In the genomic region with DNA sequence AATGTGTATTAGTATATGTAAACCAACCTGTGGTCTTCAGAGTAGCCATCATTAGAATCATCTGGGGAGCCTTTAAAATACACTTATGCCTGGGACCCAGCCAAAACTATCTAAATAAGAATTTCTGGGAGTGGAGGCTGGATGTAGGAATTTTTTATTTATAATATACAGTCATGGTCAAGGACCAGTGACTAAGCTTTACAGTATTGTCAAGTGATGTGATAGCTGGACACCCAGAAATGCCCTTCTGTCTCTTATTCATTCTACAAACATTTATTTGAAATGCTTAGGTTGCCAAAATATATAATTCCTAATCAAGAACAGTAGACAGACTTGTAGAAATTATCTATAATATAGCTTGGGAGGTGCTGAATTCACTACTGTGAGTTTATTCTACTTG, we compare ENCODE assay signal across 1 cellular context.
TF ChIP-seq lines count a peak whose summit lies in the region.

No MANE protein-coding gene starts in this region.

TF ChIP-seq in GM23338, 12 proteins besides CTCF, POLR2A, EP300 and RAD21 (continued from another document):
- TF ChIP-seq, protein P1, sequence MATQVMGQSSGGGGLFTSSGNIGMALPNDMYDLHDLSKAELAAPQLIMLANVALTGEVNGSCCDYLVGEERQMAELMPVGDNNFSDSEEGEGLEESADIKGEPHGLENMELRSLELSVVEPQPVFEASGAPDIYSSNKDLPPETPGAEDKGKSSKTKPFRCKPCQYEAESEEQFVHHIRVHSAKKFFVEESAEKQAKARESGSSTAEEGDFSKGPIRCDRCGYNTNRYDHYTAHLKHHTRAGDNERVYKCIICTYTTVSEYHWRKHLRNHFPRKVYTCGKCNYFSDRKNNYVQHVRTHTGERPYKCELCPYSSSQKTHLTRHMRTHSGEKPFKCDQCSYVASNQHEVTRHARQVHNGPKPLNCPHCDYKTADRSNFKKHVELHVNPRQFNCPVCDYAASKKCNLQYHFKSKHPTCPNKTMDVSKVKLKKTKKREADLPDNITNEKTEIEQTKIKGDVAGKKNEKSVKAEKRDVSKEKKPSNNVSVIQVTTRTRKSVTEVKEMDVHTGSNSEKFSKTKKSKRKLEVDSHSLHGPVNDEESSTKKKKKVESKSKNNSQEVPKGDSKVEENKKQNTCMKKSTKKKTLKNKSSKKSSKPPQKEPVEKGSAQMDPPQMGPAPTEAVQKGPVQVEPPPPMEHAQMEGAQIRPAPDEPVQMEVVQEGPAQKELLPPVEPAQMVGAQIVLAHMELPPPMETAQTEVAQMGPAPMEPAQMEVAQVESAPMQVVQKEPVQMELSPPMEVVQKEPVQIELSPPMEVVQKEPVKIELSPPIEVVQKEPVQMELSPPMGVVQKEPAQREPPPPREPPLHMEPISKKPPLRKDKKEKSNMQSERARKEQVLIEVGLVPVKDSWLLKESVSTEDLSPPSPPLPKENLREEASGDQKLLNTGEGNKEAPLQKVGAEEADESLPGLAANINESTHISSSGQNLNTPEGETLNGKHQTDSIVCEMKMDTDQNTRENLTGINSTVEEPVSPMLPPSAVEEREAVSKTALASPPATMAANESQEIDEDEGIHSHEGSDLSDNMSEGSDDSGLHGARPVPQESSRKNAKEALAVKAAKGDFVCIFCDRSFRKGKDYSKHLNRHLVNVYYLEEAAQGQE (IDR thresholded peaks at IDR 0.05; ENCODE audit: unreplicated experiment): no peak
